In the genomic region with DNA sequence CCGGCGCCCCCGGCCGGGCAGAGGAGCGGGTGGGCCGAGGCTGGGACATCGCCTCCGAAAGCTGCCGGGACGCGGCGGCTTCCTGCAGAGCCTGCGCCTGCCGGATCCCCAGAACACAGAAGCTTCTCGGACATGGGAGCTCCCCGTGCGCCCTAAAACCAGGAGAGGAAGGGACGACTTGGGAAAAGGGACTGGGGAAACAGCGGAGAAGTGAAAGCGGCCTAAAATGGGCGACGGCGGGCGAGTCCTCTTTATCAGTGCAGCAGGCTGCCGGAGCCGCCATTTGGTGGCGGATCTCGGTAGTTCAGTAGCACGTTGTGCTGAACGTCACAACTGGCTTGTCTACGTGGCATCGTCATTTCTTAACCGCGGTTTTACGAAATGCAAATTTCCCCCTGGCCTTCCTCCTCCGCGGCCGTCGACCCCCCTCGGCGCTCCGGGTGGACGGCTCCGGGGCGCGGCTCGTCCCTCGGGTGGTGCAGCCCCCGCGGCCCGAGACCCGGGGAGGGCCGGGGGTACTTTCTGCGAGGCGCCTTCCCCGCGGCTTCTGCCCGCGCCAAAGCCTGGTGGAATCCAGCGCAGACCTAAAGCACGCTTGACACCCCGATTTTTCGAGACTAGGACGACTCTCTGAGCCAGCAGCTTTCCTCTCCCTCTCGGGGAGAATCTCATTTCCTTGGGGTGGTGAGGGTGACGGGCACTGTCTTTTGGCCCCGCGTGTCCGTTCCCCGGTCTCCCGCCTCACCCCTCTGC, we compare ENCODE assay signal across 9 cellular contexts. TPM values are rescaled to one million over a fixed set of nuclear protein-coding genes. Genes with fewer than 3 reads are reported as not detected.
DNase-seq lines count a peak whose midpoint lies in the region; ATAC-seq and TF ChIP-seq lines count a peak whose summit lies in the region.
"Had no signal": no experiment of that assay in that cellular context is flagged by ENCODE, and none has a peak within 500 bp of the region (broad histone marks: within the 10 kb centered on the region; RNA-seq: fewer than 3 reads in every experiment).

No MANE protein-coding gene starts in this region.

- H3K9me3 ChIP-seq in CD4-positive, alpha-beta T cell (ENCODE audit: control insufficient read depth, low read length) = peaks cover 20% of the 10 kb centered on the region
- no peaks in the 10 kb centered on the region for H3K9me3 ChIP-seq in body of pancreas

- peak overlapping the region; percentile 3 to 18 for H3K4me3 ChIP-seq in body of pancreas
- peak overlapping the region; percentile 28 to 46 (median 36) for H3K4me3 ChIP-seq in skin epidermis

- WGBS in body of pancreas, 2 donors = 5 to 11% methylated on average over 37 to 71 of the region's 71 CpGs

- peak overlapping the region; percentile 30 for H3K27ac ChIP-seq in CD4-positive, alpha-beta T cell (ENCODE audit: low read depth, low read length)
- H3K27ac ChIP-seq in body of pancreas = no peak overlapping the region
- peak overlapping the region in 9 of 21 experiments; percentile 4 to 61 (median 17) for H3K27ac ChIP-seq in skin epidermis

- intact Hi-C loops in CD4-positive, alpha-beta T cell (cut with DNase I, micrococcal nuclease) = loop anchor here in 1 of 2 experiments (1.0 kb wide), 1 partner anchor 11 kb away; no protein-coding TSS in a partner anchor
- intact Hi-C loops in body of pancreas (cut with DNase I) = no loop called here

- H3K36me3 ChIP-seq in body of pancreas (replicated peaks in 1 of 2; ENCODE audit: insufficient read depth in 1 of 2, low read depth in 2 of 2) = no peaks in the 10 kb centered on the region

- peak; percentile 87 for ATAC-seq in CD4-positive, alpha-beta T cell (ENCODE audit: poor library complexity)
- ATAC-seq in GM21528 (IDR thresholded peaks at IDR 0.05; ENCODE audit: low FRiP score, unreplicated experiment) = peak; percentile 38
- ATAC-seq in body of pancreas = peak; percentile 49
- ATAC-seq in GM21360 (IDR thresholded peaks at IDR 0.05; ENCODE audit: unreplicated experiment) = no peak
- ATAC-seq: HCT116 had no signal

- TF ChIP-seq POLR2A in body of pancreas (IDR thresholded peaks at IDR 0.05) = peak in 1 of 3 donors; percentile 15

- POLR2A ChIA-PET in CD4-positive, alpha-beta T cell (lab: Charles Lee) = no interaction called here

- peak overlapping the region; percentile 96 for H3K27ac Mint-ChIP-seq in CD4-positive, alpha-beta T cell

- peaks cover 48% of the 10 kb centered on the region for H3K4me1 Mint-ChIP-seq in CD4-positive, alpha-beta T cell (ENCODE audit: low read depth)

- TF ChIP-seq CTCF in CD4-positive, alpha-beta T cell (IDR thresholded peaks at IDR 0.05) = no peak
- TF ChIP-seq CTCF in body of pancreas (IDR thresholded peaks at IDR 0.05) = peak in 3 of 7 experiments; percentile 27 to 57 (median 30)

- CTCF ChIA-PET in CD4-positive, alpha-beta T cell (lab: Charles Lee) = no interaction called here

- DNase-seq in CD4-positive, alpha-beta T cell = peak in 9 of 10 experiments; percentile 46 to 79 (median 63)
- DNase-seq in RPMI8226 = peak; percentile 59
- DNase-seq in body of pancreas = peak; percentile 43 to 65 (median 54)
- peak; percentile 41 for DNase-seq in iPS-NIHi7 (ENCODE audit: extremely low spot score)
- DNase-seq in OCI-M1 (lab: John Stamatoyannopoulos, UW) = no peak

- peaks cover 30% of the 10 kb centered on the region for H3K4me1 ChIP-seq in body of pancreas

- peaks cover 64% of the 10 kb centered on the region for H3K27me3 ChIP-seq in CD4-positive, alpha-beta T cell (ENCODE audit: control insufficient read depth, insufficient read depth, low read length)
- H3K27me3 ChIP-seq in body of pancreas = peaks cover 11 to 48% of the 10 kb centered on the region in 2 donors

- H3K9me3 Mint-ChIP-seq in CD4-positive, alpha-beta T cell = peaks cover 7% of the 10 kb centered on the region

- H3K36me3 Mint-ChIP-seq in CD4-positive, alpha-beta T cell (ENCODE audit: low read depth) = peaks cover 23% of the 10 kb centered on the region

- H3K27me3 Mint-ChIP-seq in CD4-positive, alpha-beta T cell = peaks cover 66% of the 10 kb centered on the region

- peak overlapping the region; percentile 93 for H3K4me3 Mint-ChIP-seq in CD4-positive, alpha-beta T cell

RNA-seq across cellular contexts. Expression of gene SPAG6, which starts 9.9 kb away (rescaled TPM):
- total RNA-seq in CD4-positive, alpha-beta T cell = not detected
- under 1 TPM in 1 of 2 donors, not detected in 1; 0.26 TPM for total RNA-seq in body of pancreas

RNA-seq across cellular contexts. Expression of gene BMI1, which starts 14.5 kb away (rescaled TPM):
- 10 to 100 TPM; 65.4 to 69.3 TPM for total RNA-seq in CD4-positive, alpha-beta T cell
- total RNA-seq in body of pancreas = 10 to 100 TPM; 24.7 to 38.7 TPM

RNA-seq across cellular contexts. Expression of gene COMMD3, which starts 19.2 kb away (rescaled TPM):
- 10 to 100 TPM; 43.2 to 51.0 TPM for total RNA-seq in CD4-positive, alpha-beta T cell
- total RNA-seq in body of pancreas = 10 to 100 TPM; 14.8 to 32.7 TPM
